ENCODE assay signal across 10 cellular contexts in genomic region chr10:103449208-103450144, GRCh38. TPM values are rescaled to one million over a fixed set of nuclear protein-coding genes. Genes with fewer than 3 reads are reported as not detected.
A peak's percentile ranks its signal among the peaks of the same experiment; 100 is the strongest.
DNase-seq lines count a peak whose midpoint lies in the region; ATAC-seq and TF ChIP-seq lines count a peak whose summit lies in the region.
"Had no signal": no experiment of that assay in that cellular context is flagged by ENCODE, and none has a peak within 500 bp of the region (broad histone marks: within the 10 kb centered on the region; RNA-seq: fewer than 3 reads in every experiment).

No MANE protein-coding gene starts in this region.

- H4K20me1 ChIP-seq in mammary epithelial cell (ENCODE audit: insufficient read depth, low read length), result no peaks in the 10 kb centered on the region

- intact Hi-C loops in MCF 10A (cut with micrococcal nuclease), result loop anchor here (5.0 kb wide), 1 partner anchor 33 kb away; no protein-coding TSS in a partner anchor
- intact Hi-C loops in mammary epithelial cell (cut with micrococcal nuclease), result loop anchor here (2.0 kb wide), 1 partner anchor 33 kb away; no protein-coding TSS in a partner anchor
- intact Hi-C loops in breast epithelium (cut with DNase I; ENCODE audit: low total_unique reads), result no loop called here

- TF ChIP-seq POLR2A in breast epithelium (IDR thresholded peaks at IDR 0.05) (no peak), upper lobe of left lung (IDR thresholded peaks at IDR 0.05) (peak in 1 of 4 donors; percentile 1)

- no peak for TF ChIP-seq EP300 in upper lobe of left lung (IDR thresholded peaks at IDR 0.05)

- WGBS in mammary epithelial cell (ENCODE audit: low coverage, missing lambda C conversion rate), result 88% methylated on average over 29 of the region's 34 CpGs
- WGBS in upper lobe of left lung, 2 donors, result 87 to 89% methylated on average over 26 to 34 of the region's 34 CpGs

- CTCF ChIA-PET in MCF 10A (lab: Yijun Ruan, JAX) (interaction anchor here (0.6 to 1.8 kb wide), 5 partner anchors 32 to 286 kb away, joined by 3 to 5 read pairs (median 3); no protein-coding TSS in a partner anchor), mammary epithelial cell (lab: Charles Lee; ENCODE audit: low non-redundant PET) (no interaction called here)

- in situ Hi-C loops in mammary epithelial cell (cut with MboI; ENCODE audit: low sequenced_read_pairs in 2 of 2), result no loop called here

- peaks cover 51% of the 10 kb centered on the region for H3K36me3 Mint-ChIP-seq in MCF 10A (ENCODE audit: insufficient read depth, unreplicated experiment)
- H3K36me3 Mint-ChIP-seq in naive thymus-derived CD8-positive, alpha-beta T cell, result peaks cover 0 to 48% (median 0%) of the 10 kb centered on the region in 3 donors

- peak overlapping the region; percentile 5 for H3K27ac Mint-ChIP-seq in MCF 10A (ENCODE audit: low read depth, unreplicated experiment)
- H3K27ac Mint-ChIP-seq in naive thymus-derived CD8-positive, alpha-beta T cell, result peak overlapping the region; percentile 5 to 92 (median 82)

- no peak overlapping the region for H3K4me2 ChIP-seq in mammary epithelial cell (ENCODE audit: insufficient read depth, low read depth, low read length)

- H3K9me3 ChIP-seq in mammary epithelial cell (replicated peaks; ENCODE audit: insufficient read depth, low read length), result no peaks in the 10 kb centered on the region
- H3K9me3 ChIP-seq in breast epithelium, result no peaks in the 10 kb centered on the region
- H3K9me3 ChIP-seq in upper lobe of left lung, result no peaks in the 10 kb centered on the region

- peaks cover 25% of the 10 kb centered on the region for H3K4me1 Mint-ChIP-seq in MCF 10A (ENCODE audit: insufficient read depth, unreplicated experiment)
- H3K4me1 Mint-ChIP-seq in naive thymus-derived CD8-positive, alpha-beta T cell, result peaks cover 27 to 59% (median 56%) of the 10 kb centered on the region in 4 donors

- H3K4me3 ChIP-seq in mammary epithelial cell (replicated peaks in 1 of 3; ENCODE audit: insufficient read depth in 1 of 3, low read depth in 2 of 3, low read length in 3 of 3) (no peak overlapping the region), breast epithelium (peak overlapping the region; percentile 68 to 91 (median 79)), upper lobe of left lung (peak overlapping the region in 1 of 4 donors; percentile 75)

- ATAC-seq in naive thymus-derived CD8-positive, alpha-beta T cell, result no peak
- no peak for ATAC-seq in upper lobe of left lung (ENCODE audit: low FRiP score in 2 of 2)
- ATAC-seq in SK-N-SH treated with all-trans-retinoic acid at 6 μM for 48 hours, result no peak
- no peak for ATAC-seq in foreskin keratinocyte

- no peak for TF ChIP-seq CTCF in MCF 10A (IDR thresholded peaks at IDR 0.05; ENCODE audit: unreplicated experiment)
- TF ChIP-seq CTCF in mammary epithelial cell (conservative IDR thresholded peaks at IDR 0.05 in 1 of 2, IDR thresholded peaks at IDR 0.05 in 1 of 2; ENCODE audit: extremely low read depth in 1 of 2, insufficient read depth in 1 of 2, low read depth in 1 of 2, low read length in 2 of 2), result no peak
- no peak for TF ChIP-seq CTCF in breast epithelium (IDR thresholded peaks at IDR 0.05)
- no peak for TF ChIP-seq CTCF in upper lobe of left lung (IDR thresholded peaks at IDR 0.05)
- TF ChIP-seq CTCF in foreskin keratinocyte (conservative IDR thresholded peaks at IDR 0.05), result no peak

- H3K79me2 ChIP-seq in mammary epithelial cell (ENCODE audit: insufficient read depth, low read length), result no peaks in the 10 kb centered on the region

- H3K36me3 ChIP-seq in mammary epithelial cell (ENCODE audit: insufficient read depth, low read length) (peaks cover 15% of the 10 kb centered on the region), breast epithelium (no peaks in the 10 kb centered on the region), upper lobe of left lung (peaks cover 5 to 50% (median 43%) of the 10 kb centered on the region in 4 donors)

- no peaks in the 10 kb centered on the region for H3K27me3 Mint-ChIP-seq in MCF 10A (ENCODE audit: insufficient read depth, unreplicated experiment)
- H3K27me3 Mint-ChIP-seq in naive thymus-derived CD8-positive, alpha-beta T cell, result no peaks in the 10 kb centered on the region

- no peak overlapping the region for H2AFZ ChIP-seq in mammary epithelial cell (ENCODE audit: low read depth, low read length)

- H3K4me1 ChIP-seq in mammary epithelial cell (ENCODE audit: insufficient read depth, low read length) (peaks cover 32% of the 10 kb centered on the region), breast epithelium (peaks cover 16 to 21% of the 10 kb centered on the region in 2 donors), upper lobe of left lung (peaks cover 32 to 57% (median 35%) of the 10 kb centered on the region in 4 donors), foreskin keratinocyte (no peaks in the 10 kb centered on the region)

- H3K9me3 Mint-ChIP-seq in MCF 10A (ENCODE audit: unreplicated experiment), result no peaks in the 10 kb centered on the region
- no peaks in the 10 kb centered on the region for H3K9me3 Mint-ChIP-seq in naive thymus-derived CD8-positive, alpha-beta T cell

- POLR2A ChIA-PET in MCF 10A (lab: Yijun Ruan, JAX), result interaction anchor here (0.7 kb wide), 1 partner anchor 16 kb away, joined by 3 read pairs; no protein-coding TSS in a partner anchor
- POLR2A ChIA-PET in naive thymus-derived CD8-positive, alpha-beta T cell (lab: Charles Lee), result interaction anchor here (0.6 to 1.2 kb wide), 5 partner anchors 8 to 52 kb away, joined by 3 read pairs; no protein-coding TSS in a partner anchor

- H3K27ac ChIP-seq in mammary epithelial cell (ENCODE audit: insufficient read depth, low read depth, low read length) (no peak overlapping the region), breast epithelium (peak overlapping the region; percentile 83 to 97), upper lobe of left lung (peak overlapping the region; percentile 77 to 92 (median 88)), foreskin keratinocyte (no peak overlapping the region)

- DNase-seq in MCF 10A (ENCODE audit: unreplicated experiment) (no peak), mammary epithelial cell (no peak), breast epithelium (ENCODE audit: low spot score in 2 of 2) (no peak), upper lobe of left lung (peak in 1 of 2 donors; percentile 76), foreskin keratinocyte (no peak), NCI-H187 (lab: John Stamatoyannopoulos, UW) (no peak)
- DNase-seq in naive thymus-derived CD8-positive, alpha-beta T cell, result no peak
- DNase-seq: NCI-H1105 treated with DMSO at 0.1 percent for 48 hours had no signal

- dilution Hi-C loops in mammary epithelial cell (cut with HindIII; ENCODE audit: low sequenced_read_pairs), result loop anchor here (5.0 to 10.0 kb wide), 2 partner anchors 43 to 55 kb away; partner anchors contain the start of genes ATP5MK, NEURL1 and PDCD11

- no peak overlapping the region for H3K9ac ChIP-seq in mammary epithelial cell (ENCODE audit: insufficient read depth, low read length)

- H3K27me3 ChIP-seq in mammary epithelial cell (ENCODE audit: insufficient read depth, low read length), result no peaks in the 10 kb centered on the region
- H3K27me3 ChIP-seq in breast epithelium, result no peaks in the 10 kb centered on the region
- H3K27me3 ChIP-seq in upper lobe of left lung, result no peaks in the 10 kb centered on the region
- no peaks in the 10 kb centered on the region for H3K27me3 ChIP-seq in foreskin keratinocyte

- H3K4me3 Mint-ChIP-seq in MCF 10A (ENCODE audit: unreplicated experiment), result no peak overlapping the region
- peak overlapping the region in 9 of 10 donors; percentile 15 to 96 (median 85) for H3K4me3 Mint-ChIP-seq in naive thymus-derived CD8-positive, alpha-beta T cell

- no TSS peak for BruUV-seq in MCF 10A (replicated peaks; lab: Mats Ljungman, UMichigan)
- no TSS peak for BruUV-seq in mammary epithelial cell (replicated peaks; lab: Mats Ljungman, UMichigan)

RNA-seq across cellular contexts. Expression of gene CALHM2, which starts 2.7 kb away (rescaled TPM):
- 4.2 TPM in 2 replicates for total RNA-seq in MCF 10A (2022)
- total RNA-seq in mammary epithelial cell, result 1 to 10 TPM; 3.2 to 4.8 TPM
- 7.9 TPM for polyA plus RNA-seq in mammary epithelial cell
- polyA minus RNA-seq in mammary epithelial cell, result 5.7 TPM
- 10 to 100 TPM; 38.9 to 98.3 (median 58.3) TPM for total RNA-seq in breast epithelium
- total RNA-seq in naive thymus-derived CD8-positive, alpha-beta T cell, result 10 to 100 TPM; 18.6 to 22.4 TPM
- 10 to 100 TPM in 1 of 3 donors, 1 to 10 TPM in 2; 3.0 to 16.8 (median 5.8) TPM for polyA plus RNA-seq in naive thymus-derived CD8-positive, alpha-beta T cell
- 10 to 100 TPM; 25.6 to 56.8 (median 40.5) TPM for total RNA-seq in upper lobe of left lung
- total RNA-seq in foreskin keratinocyte, result 6.4 and 11.0 TPM in 2 replicates
- polyA plus RNA-seq in foreskin keratinocyte, result 5.7 and 9.8 TPM in 2 replicates

RNA-seq across cellular contexts. Expression of gene CALHM1, which starts 9.2 kb away (rescaled TPM):
- total RNA-seq in MCF 10A (2022) (not detected in 2 replicates), mammary epithelial cell (not detected), breast epithelium (not detected), upper lobe of left lung (not detected), foreskin keratinocyte (not detected in 2 replicates)
- polyA plus RNA-seq in mammary epithelial cell (not detected), foreskin keratinocyte (not detected in 2 replicates)
- not detected for polyA minus RNA-seq in mammary epithelial cell
- not detected for total RNA-seq in naive thymus-derived CD8-positive, alpha-beta T cell
- polyA plus RNA-seq in naive thymus-derived CD8-positive, alpha-beta T cell, result under 1 TPM in 1 of 3 donors, not detected in 2; 0.05 TPM
- polyA plus RNA-seq: BJ had no signal

RNA-seq across cellular contexts. Expression of gene CALHM3, which starts 29.6 kb away (rescaled TPM):
- total RNA-seq in MCF 10A (2022) (not detected in 2 replicates), mammary epithelial cell (not detected), breast epithelium (not detected), upper lobe of left lung (under 1 TPM in 2 of 6 donors, not detected in 4; 0.30 to 0.79 TPM), foreskin keratinocyte (not detected in 2 replicates)
- polyA plus RNA-seq in mammary epithelial cell (not detected), foreskin keratinocyte (not detected in 2 replicates)
- not detected for polyA minus RNA-seq in mammary epithelial cell
- not detected for total RNA-seq in naive thymus-derived CD8-positive, alpha-beta T cell
- polyA plus RNA-seq in naive thymus-derived CD8-positive, alpha-beta T cell, result not detected

RNA-seq across cellular contexts. Expression of gene NEURL1, which starts 44.0 kb away (rescaled TPM):
- total RNA-seq in MCF 10A (2022) (0.20 TPM in 1 of 2 replicates, not detected in the other), mammary epithelial cell (1 to 10 TPM in 1 of 2 donors, under 1 TPM in 1; 0.50 to 1.1 TPM), breast epithelium (1 to 10 TPM in 1 of 3 donors, under 1 TPM in 2; 0.16 to 1.5 (median 0.33) TPM), upper lobe of left lung (1 to 10 TPM in 1 of 6 donors, under 1 TPM in 4, not detected in 1; 0.22 to 1.1 (median 0.80) TPM), foreskin keratinocyte (0.18 and 0.24 TPM in 2 replicates)
- polyA plus RNA-seq in mammary epithelial cell (0.10 TPM), foreskin keratinocyte (0.32 and 0.40 TPM in 2 replicates)
- polyA minus RNA-seq in mammary epithelial cell, result not detected
- total RNA-seq in naive thymus-derived CD8-positive, alpha-beta T cell, result 1 to 10 TPM; 1.2 to 1.3 TPM
- under 1 TPM; 0.17 to 0.73 (median 0.72) TPM for polyA plus RNA-seq in naive thymus-derived CD8-positive, alpha-beta T cell

RNA-seq across cellular contexts. Expression of gene PDCD11, which starts 53.0 kb away (rescaled TPM):
- total RNA-seq in MCF 10A (2022) (73.2 and 81.7 TPM in 2 replicates), mammary epithelial cell (10 to 100 TPM; 53.2 to 77.1 TPM), breast epithelium (10 to 100 TPM; 16.2 to 29.1 (median 24.9) TPM), upper lobe of left lung (10 to 100 TPM; 14.8 to 25.1 (median 20.8) TPM), foreskin keratinocyte (47.9 and 53.1 TPM in 2 replicates)
- polyA plus RNA-seq in mammary epithelial cell (22.9 TPM), foreskin keratinocyte (26.9 and 27.9 TPM in 2 replicates)
- 83.3 TPM for polyA minus RNA-seq in mammary epithelial cell
- 10 to 100 TPM; 40.3 to 44.2 TPM for total RNA-seq in naive thymus-derived CD8-positive, alpha-beta T cell
- 10 to 100 TPM in 1 of 3 donors, 1 to 10 TPM in 2; 8.6 to 14.9 (median 9.9) TPM for polyA plus RNA-seq in naive thymus-derived CD8-positive, alpha-beta T cell

Comparison
In these comparisons a context has a peak if more than half of its experiments do, and no peak if none do; other contexts are left out.
1. H3K27ac ChIP-seq: peak in breast epithelium (2 of 2) and upper lobe of left lung (4 of 4); none in mammary epithelial cell (single experiment) and foreskin keratinocyte (single experiment).
2. H3K4me3 ChIP-seq: peak in breast epithelium (3 of 3); none in mammary epithelial cell (0 of 3).